ENCODE assay signal across 8 cellular contexts in the genomic region with DNA sequence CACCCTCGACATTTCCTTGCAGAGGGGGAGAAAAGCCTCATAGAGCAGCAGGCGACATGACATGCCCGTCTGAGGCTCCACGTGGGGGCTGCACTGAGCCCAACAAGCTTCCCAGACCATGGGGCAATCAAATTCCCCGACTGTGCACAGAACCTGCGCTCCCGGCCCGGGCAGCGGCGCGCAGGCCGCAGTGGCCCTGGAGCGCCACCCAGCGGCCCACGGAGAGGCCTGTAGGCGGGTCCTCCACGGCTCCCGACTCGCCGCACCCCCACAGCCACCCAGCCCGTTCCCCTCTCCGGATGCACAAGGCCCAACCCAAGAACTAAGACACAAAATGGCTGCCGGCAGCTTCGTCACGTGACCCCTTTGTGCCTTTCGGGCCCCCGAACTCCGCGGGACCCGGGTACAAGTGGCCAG. TPM values are rescaled to one million over a fixed set of nuclear protein-coding genes. Genes with fewer than 3 reads are reported as not detected.
DNase-seq lines count a peak whose midpoint lies in the region; ATAC-seq lines count a peak whose summit lies in the region.

No MANE protein-coding gene starts in this region.

- H3K36me3 Mint-ChIP-seq in CD8-positive, alpha-beta memory T cell, result peaks cover 0 to 36% (median 8%) of the 10 kb centered on the region in 3 donors
- H3K36me3 Mint-ChIP-seq in activated CD4-positive, alpha-beta memory T cell treated with anti-CD3 and anti-CD28 coated beads, Interleukin-2, amount 10 ng/mL, durations not matched to agents 7 days and 5 days (ENCODE audit: low read depth), result peaks cover 50% of the 10 kb centered on the region

- peaks cover 5% of the 10 kb centered on the region for H3K36me3 ChIP-seq in CD8-positive, alpha-beta memory T cell (ENCODE audit: insufficient read depth, low read length)

- H3K27ac Mint-ChIP-seq in CD8-positive, alpha-beta memory T cell, result peak overlapping the region; percentile 99 to 100 (median 100)
- peak overlapping the region; percentile 98 for H3K27ac Mint-ChIP-seq in activated CD4-positive, alpha-beta memory T cell treated with anti-CD3 and anti-CD28 coated beads, Interleukin-2, amount 10 ng/mL, durations not matched to agents 7 days and 5 days

- peaks cover 0 to 4% of the 10 kb centered on the region in 2 donors for H3K27me3 Mint-ChIP-seq in CD8-positive, alpha-beta memory T cell
- no peaks in the 10 kb centered on the region for H3K27me3 Mint-ChIP-seq in activated CD4-positive, alpha-beta memory T cell treated with anti-CD3 and anti-CD28 coated beads, Interleukin-2, amount 10 ng/mL, durations not matched to agents 7 days and 5 days

- H3K4me1 Mint-ChIP-seq in CD8-positive, alpha-beta memory T cell, result peaks cover 67 to 79% (median 77%) of the 10 kb centered on the region in 3 donors
- peaks cover 69% of the 10 kb centered on the region for H3K4me1 Mint-ChIP-seq in activated CD4-positive, alpha-beta memory T cell treated with anti-CD3 and anti-CD28 coated beads, Interleukin-2, amount 10 ng/mL, durations not matched to agents 7 days and 5 days

- CTCF ChIA-PET in CD8-positive, alpha-beta memory T cell (lab: Charles Lee), result interaction anchor here (0.6 to 3.1 kb wide), 29 partner anchors 9 to 773 kb away, joined by 3 to 21 read pairs (median 6); a partner anchor contains a TSS
- CTCF ChIA-PET in activated CD4-positive, alpha-beta memory T cell treated with anti-CD3 and anti-CD28 coated beads, Interleukin-2, amount 10 ng/mL, durations not matched to agents 7 days and 5 days (lab: Charles Lee), result interaction anchor here (0.8 to 3.1 kb wide), 17 partner anchors 9 to 484 kb away, joined by 3 to 29 read pairs (median 5); no protein-coding TSS in a partner anchor

- H3K4me3 Mint-ChIP-seq in CD8-positive, alpha-beta memory T cell, result peak overlapping the region; percentile 95 to 98 (median 97)
- H3K4me3 Mint-ChIP-seq in activated CD4-positive, alpha-beta memory T cell treated with anti-CD3 and anti-CD28 coated beads, Interleukin-2, amount 10 ng/mL, durations not matched to agents 7 days and 5 days, result peak overlapping the region; percentile 94

- peaks cover 62% of the 10 kb centered on the region for H3K4me1 ChIP-seq in CD8-positive, alpha-beta memory T cell (ENCODE audit: insufficient read depth, low read length)

- H3K27me3 ChIP-seq in CD8-positive, alpha-beta memory T cell (ENCODE audit: insufficient read depth, low read length, poor library complexity, severe bottlenecking), result no peaks in the 10 kb centered on the region

- peak overlapping the region; percentile 99 for H3K4me3 ChIP-seq in CD8-positive, alpha-beta memory T cell (ENCODE audit: low read length)

- peak; percentile 80 for ATAC-seq in GM19452 (IDR thresholded peaks at IDR 0.05; ENCODE audit: unreplicated experiment)
- peak; percentile 39 for ATAC-seq in HG03575 (IDR thresholded peaks at IDR 0.05; ENCODE audit: extremely low read depth, insufficient number of reproducible peaks, low FRiP score, unreplicated experiment)

- no peaks in the 10 kb centered on the region for H3K9me3 Mint-ChIP-seq in CD8-positive, alpha-beta memory T cell
- H3K9me3 Mint-ChIP-seq in activated CD4-positive, alpha-beta memory T cell treated with anti-CD3 and anti-CD28 coated beads, Interleukin-2, amount 10 ng/mL, durations not matched to agents 7 days and 5 days, result no peaks in the 10 kb centered on the region

- no peaks in the 10 kb centered on the region for H3K9me3 ChIP-seq in CD8-positive, alpha-beta memory T cell (ENCODE audit: low read length)

- peak overlapping the region; percentile 100 for H3K27ac ChIP-seq in CD8-positive, alpha-beta memory T cell (ENCODE audit: low read depth, low read length)

- peak; percentile 93 to 98 (median 97) for DNase-seq in CD8-positive, alpha-beta memory T cell
- DNase-seq in NCI-H774 (lab: John Stamatoyannopoulos, UW), result peak; percentile 93
- DNase-seq in activated CD4-positive, alpha-beta memory T cell treated with anti-CD3 and anti-CD28 coated beads, Interleukin-2, amount 10 ng/mL, durations not matched to agents 7 days and 5 days, result peak; percentile 96
- peak; percentile 88 for DNase-seq in effector CD8-positive, alpha-beta T cell (lab: John Stamatoyannopoulos, UW)
- DNase-seq in medulla oblongata (ENCODE audit: extremely low spot score), result peak; percentile 97
- peak; percentile 91 to 97 (median 93) for DNase-seq in stimulated activated CD4-positive, alpha-beta T cell treated with anti-CD3 and anti-CD28 coated beads, TNF-alpha, amount 100 ng/mL, for 48 hours (ENCODE audit: low read depth in 3 of 3)

- POLR2A ChIA-PET in CD8-positive, alpha-beta memory T cell (lab: Charles Lee), result interaction anchor here (0.8 to 2.0 kb wide), 8 partner anchors 10 to 113 kb away, joined by 3 to 18 read pairs (median 4); a partner anchor contains a TSS
- POLR2A ChIA-PET in activated CD4-positive, alpha-beta memory T cell treated with anti-CD3 and anti-CD28 coated beads, Interleukin-2, amount 10 ng/mL, durations not matched to agents 7 days and 5 days (lab: Charles Lee), result interaction anchor here (0.6 to 3.6 kb wide), 27 partner anchors 9 to 289 kb away, joined by 3 to 26 read pairs (median 4); a partner anchor contains a TSS

RNA-seq across cellular contexts. Expression of a gene that starts 0.8 kb away (rescaled TPM):
- 10 to 100 TPM; 40.9 to 41.3 TPM for total RNA-seq in CD8-positive, alpha-beta memory T cell
- 45.3 TPM for polyA plus RNA-seq in CD8-positive, alpha-beta memory T cell
- total RNA-seq in activated CD4-positive, alpha-beta memory T cell treated with anti-CD3 and anti-CD28 coated beads, Interleukin-2, amount 10 ng/mL, durations not matched to agents 7 days and 5 days, result 10 to 100 TPM; 41.6 to 43.0 TPM

Comparison
In these comparisons a context has a peak if more than half of its experiments do, and no peak if none do; other contexts are left out.
1. Peak in every context shown above with its lines: DNase-seq, ATAC-seq, H3K4me3 ChIP-seq and H3K27ac ChIP-seq.